In the genomic region with DNA sequence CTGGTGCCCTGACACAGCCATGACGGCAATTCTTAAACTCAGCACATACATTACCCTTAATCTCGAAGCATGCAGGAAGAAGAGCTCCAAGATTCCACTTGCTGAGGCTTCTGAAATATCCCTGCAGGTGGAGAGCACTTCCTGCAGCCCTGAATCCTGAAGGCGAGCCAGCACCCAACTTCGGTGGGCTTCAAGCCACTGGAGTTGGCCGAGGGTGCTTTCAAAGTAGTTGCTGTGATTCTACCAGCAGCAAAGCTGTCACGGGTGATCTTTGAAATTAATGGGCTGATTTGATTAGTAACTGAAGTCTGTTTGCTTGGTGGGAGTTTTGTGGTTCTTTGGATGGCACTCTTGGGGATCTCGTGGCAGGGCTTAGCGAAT, we compare ENCODE assay signal across 18 cellular contexts. TPM values are rescaled to one million over a fixed set of nuclear protein-coding genes. Genes with fewer than 3 reads are reported as not detected.
DNase-seq lines count a peak whose midpoint lies in the region; ATAC-seq and TF ChIP-seq lines count a peak whose summit lies in the region.
"Had no signal": no experiment of that assay in that cellular context is flagged by ENCODE, and none has a peak within 500 bp of the region (broad histone marks: within the 10 kb centered on the region; RNA-seq: fewer than 3 reads in every experiment).

No MANE protein-coding gene starts in this region.

- H3K9me3 ChIP-seq in T-helper 17 cell (ENCODE audit: control insufficient read depth, low read length, poor library complexity, severe bottlenecking) = no peaks in the 10 kb centered on the region
- H3K9me3 ChIP-seq in effector memory CD4-positive, alpha-beta T cell (ENCODE audit: control insufficient read depth, low read length) = no peaks in the 10 kb centered on the region
- H3K9me3 ChIP-seq: BE2C, Peyer's patch had no signal

- H3K4me3 Mint-ChIP-seq in CD14-positive monocyte = no peak overlapping the region
- no peak overlapping the region for H3K4me3 Mint-ChIP-seq in T-helper 17 cell
- H3K4me3 Mint-ChIP-seq in progenitor cell of endocrine pancreas (ENCODE audit: low read depth) = no peak overlapping the region
- H3K4me3 Mint-ChIP-seq: H9 had no signal

- peak overlapping the region; percentile 43 to 80 (median 72) for H3K27ac Mint-ChIP-seq in CD14-positive monocyte
- H3K27ac Mint-ChIP-seq in T-helper 17 cell = peak overlapping the region; percentile 88
- H3K27ac Mint-ChIP-seq in progenitor cell of endocrine pancreas = peak overlapping the region; percentile 61
- H3K27ac Mint-ChIP-seq: H9 had no signal

- TF ChIP-seq CTCF in CD14-positive monocyte (IDR thresholded peaks at IDR 0.05) = no peak
- TF ChIP-seq CTCF in progenitor cell of endocrine pancreas (IDR thresholded peaks at IDR 0.05; ENCODE audit: unreplicated experiment) = no peak

- H3K27ac ChIP-seq in effector memory CD4-positive, alpha-beta T cell (ENCODE audit: insufficient read depth, low read length, poor library complexity, severe bottlenecking) = no peak overlapping the region

- H3K36me3 ChIP-seq in effector memory CD4-positive, alpha-beta T cell (ENCODE audit: control insufficient read depth, insufficient read depth, low read length) = no peaks in the 10 kb centered on the region
- H3K36me3 ChIP-seq: BE2C, Peyer's patch had no signal

- intact Hi-C loops in CD14-positive monocyte (cut with micrococcal nuclease) = no loop called here

- ATAC-seq in T-helper 17 cell = no peak
- ATAC-seq: GM12878 had no signal

- peaks cover 4 to 8% (median 6%) of the 10 kb centered on the region in 3 donors for H3K27me3 Mint-ChIP-seq in CD14-positive monocyte (ENCODE audit: low read depth in 3 of 3)
- no peaks in the 10 kb centered on the region for H3K27me3 Mint-ChIP-seq in T-helper 17 cell
- H3K27me3 Mint-ChIP-seq in progenitor cell of endocrine pancreas = no peaks in the 10 kb centered on the region

- no peaks in the 10 kb centered on the region for H3K9me3 Mint-ChIP-seq in CD14-positive monocyte
- no peaks in the 10 kb centered on the region for H3K9me3 Mint-ChIP-seq in progenitor cell of endocrine pancreas (ENCODE audit: low read depth)
- H3K9me3 Mint-ChIP-seq: H9, IgD-negative memory B cell had no signal

- H3K4me3 ChIP-seq in effector memory CD4-positive, alpha-beta T cell (ENCODE audit: insufficient read depth, low read depth, low read length, poor library complexity, severe bottlenecking) = no peak overlapping the region
- H3K4me3 ChIP-seq: GM12878 had no signal

- H3K36me3 Mint-ChIP-seq in CD14-positive monocyte = peaks cover 7 to 16% of the 10 kb centered on the region in 2 donors
- H3K36me3 Mint-ChIP-seq in T-helper 17 cell (ENCODE audit: low read depth) = no peaks in the 10 kb centered on the region
- no peaks in the 10 kb centered on the region for H3K36me3 Mint-ChIP-seq in progenitor cell of endocrine pancreas (ENCODE audit: insufficient read depth)

- H3K4me1 Mint-ChIP-seq in CD14-positive monocyte (peaks cover 60% of the 10 kb centered on the region), T-helper 17 cell (peaks cover 23% of the 10 kb centered on the region), progenitor cell of endocrine pancreas (ENCODE audit: low read depth) (peaks cover 48% of the 10 kb centered on the region)

- no peaks in the 10 kb centered on the region for H3K27me3 ChIP-seq in effector memory CD4-positive, alpha-beta T cell (replicated peaks; ENCODE audit: control insufficient read depth, insufficient read depth, low read length, poor library complexity, severe bottlenecking)
- H3K27me3 ChIP-seq: BE2C, Peyer's patch had no signal

- DNase-seq in CD14-positive monocyte (ENCODE audit: low spot score) = no peak
- DNase-seq in T-helper 17 cell = no peak
- DNase-seq in mesenteric fat pad (ENCODE audit: low spot score) = peak; percentile 51
- no peak for DNase-seq in progenitor cell of endocrine pancreas (ENCODE audit: low spot score, unreplicated experiment)
- DNase-seq in NK-92 treated with Interleukin-12 subunit alpha and Interleukin-12 subunit beta, amount 100 ng/mL, for 24 hours (lab: John Stamatoyannopoulos, UW) = no peak
- no peak for DNase-seq in SW 1271 (lab: John Stamatoyannopoulos, UW)
- no peak for DNase-seq in UCSD-AML1 (lab: John Stamatoyannopoulos, UW; ENCODE audit: unreplicated experiment)
- DNase-seq in effector memory CD4-positive, alpha-beta T cell = no peak
- DNase-seq: BE2C, H9, NCI-H1417, NCI-H2029, NCI-H2171 treated with DMSO at 0.1 percent for 48 hours, NCI-H774, SHP77 had no signal

- H3K4me1 ChIP-seq in effector memory CD4-positive, alpha-beta T cell (ENCODE audit: control insufficient read depth, insufficient read depth, low read length, poor library complexity, severe bottlenecking) = no peaks in the 10 kb centered on the region

RNA-seq across cellular contexts. Expression of gene FTH1, which starts 9.0 kb away (rescaled TPM):
- polyA plus RNA-seq in CD14-positive monocyte = over 10,000 TPM in 1 of 2 donors, 1,000 to 10,000 TPM in 1; 8,968 to 11,239 TPM
- total RNA-seq in T-helper 17 cell (1,000 to 10,000 TPM; 1,744 to 2,260 TPM), mesenteric fat pad (7,690 TPM), progenitor cell of endocrine pancreas (1,669 and 1,699 TPM in 2 replicates)

RNA-seq across cellular contexts. Expression of gene BEST1, which starts 26.3 kb away (rescaled TPM):
- 1 to 10 TPM; 5.9 to 7.4 TPM for polyA plus RNA-seq in CD14-positive monocyte
- total RNA-seq in T-helper 17 cell (under 1 TPM; 0.26 to 0.35 TPM), mesenteric fat pad (13.2 TPM), progenitor cell of endocrine pancreas (0.34 and 0.44 TPM in 2 replicates)

RNA-seq across cellular contexts. Expression of gene RAB3IL1, which starts 59.0 kb away (rescaled TPM):
- polyA plus RNA-seq in CD14-positive monocyte = not detected
- total RNA-seq in T-helper 17 cell (not detected), mesenteric fat pad (36.5 TPM), progenitor cell of endocrine pancreas (0.53 and 0.67 TPM in 2 replicates)
- total RNA-seq: GM12878 had no signal
- polyA plus RNA-seq: IgD-negative memory B cell had no signal

Comparison
In these comparisons a context has a peak if more than half of its experiments do, and no peak if none do; other contexts are left out.
1. RNA of gene RAB3IL1, which starts 59.0 kb away (total RNA-seq): 36.5 TPM in mesenteric fat pad (single experiment); 0.53 to 0.67 TPM in progenitor cell of endocrine pancreas and not detected in T-helper 17 cell; every median in the first group is over 10 times any median in the second.
2. Peak in every context shown above with its lines, with median percentiles within 50 percentile points of each other: H3K27ac Mint-ChIP-seq.